In genomic region chr15:58749532-58750337, GRCh38 we compare ENCODE assay signal across 8 cellular contexts. TPM values are rescaled to one million over a fixed set of nuclear protein-coding genes. Genes with fewer than 3 reads are reported as not detected.
DNase-seq lines count a peak whose midpoint lies in the region; ATAC-seq and TF ChIP-seq lines count a peak whose summit lies in the region.

ADAM10 (minus strand) TSS chr15:58749707; CDS start chr15:58749534, 173 bp downstream.

- H3K27ac ChIP-seq in dorsolateral prefrontal cortex = peak within 1 kb of the TSS; percentile 90 to 100 (median 97)

- TF ChIP-seq CTCF in CD14-positive monocyte (IDR thresholded peaks at IDR 0.05) (no peak), dorsolateral prefrontal cortex (IDR thresholded peaks at IDR 0.05 in 54 of 56, conservative IDR thresholded peaks at IDR 0.05 in 2 of 56; ENCODE audit: low read depth in 1 of 56, partially characterized antibody in 56 of 56) (peak in 19 of 56 donors; percentile 1 to 54 (median 24)), lower leg skin (IDR thresholded peaks at IDR 0.05) (no peak)

- peak within 1 kb of the TSS; percentile 97 to 98 for H3K4me3 Mint-ChIP-seq in CD14-positive monocyte
- H3K4me3 Mint-ChIP-seq in activated CD4-positive, alpha-beta memory T cell treated with anti-CD3 and anti-CD28 coated beads for 36 hours = peak within 1 kb of the TSS; percentile 92

- H3K27ac Mint-ChIP-seq in CD14-positive monocyte = peak within 1 kb of the TSS; percentile 95 to 98 (median 98)
- peak within 1 kb of the TSS; percentile 91 for H3K27ac Mint-ChIP-seq in activated CD4-positive, alpha-beta memory T cell treated with anti-CD3 and anti-CD28 coated beads for 36 hours

- DNase-seq in CD14-positive monocyte (ENCODE audit: low spot score) (peak; percentile 99), NCI-H82 treated with DMSO at 0.1 percent for 48 hours (lab: John Stamatoyannopoulos, UW; ENCODE audit: unreplicated experiment) (peak; percentile 94), dorsolateral prefrontal cortex (peak; percentile 96 to 100 (median 99)), lower leg skin (ENCODE audit: low spot score in 2 of 2) (peak; percentile 98 to 100)
- DNase-seq in activated CD4-positive, alpha-beta memory T cell treated with anti-CD3 and anti-CD28 coated beads for 36 hours = peak; percentile 99
- peak; percentile 97 to 98 for DNase-seq in stimulated activated CD4-positive, alpha-beta T cell treated with anti-CD3 and anti-CD28 coated beads, Interleukin-4, amount 100 ng/mL, for 48 hours (ENCODE audit: low read depth in 2 of 2)

- CTCF ChIA-PET in activated CD4-positive, alpha-beta memory T cell treated with anti-CD3 and anti-CD28 coated beads for 36 hours (lab: Charles Lee) = interaction anchor here (0.6 to 4.3 kb wide), 8 partner anchors 11 to 522 kb away, joined by 3 to 32 read pairs (median 3); partner anchors contain the start of gene MINDY2

- WGBS in lower leg skin, 2 donors = 1% methylated on average over 52 to 61 of the region's 62 CpGs

- H3K9me3 Mint-ChIP-seq in CD14-positive monocyte = peaks cover 0 to 5% (median 0%) of the 10 kb centered on the region in 7 donors
- no peaks in the 10 kb centered on the region for H3K9me3 Mint-ChIP-seq in activated CD4-positive, alpha-beta memory T cell treated with anti-CD3 and anti-CD28 coated beads for 36 hours

- peaks cover 34% of the 10 kb centered on the region for H3K4me1 Mint-ChIP-seq in CD14-positive monocyte
- H3K4me1 Mint-ChIP-seq in activated CD4-positive, alpha-beta memory T cell treated with anti-CD3 and anti-CD28 coated beads for 36 hours (ENCODE audit: low read depth) = peaks cover 29% of the 10 kb centered on the region

- ATAC-seq in GM19397 (IDR thresholded peaks at IDR 0.05; ENCODE audit: unreplicated experiment) = peak; percentile 89
- ATAC-seq in HG03571 (IDR thresholded peaks at IDR 0.05; ENCODE audit: unreplicated experiment) = peak; percentile 78

- POLR2A ChIA-PET in activated CD4-positive, alpha-beta memory T cell treated with anti-CD3 and anti-CD28 coated beads for 36 hours (lab: Charles Lee) = interaction anchor here (0.6 to 4.2 kb wide), 5 partner anchors 19 to 122 kb away, joined by 3 to 52 read pairs (median 4); partner anchors contain the start of gene MINDY2

- TF ChIP-seq POLR2A in lower leg skin (IDR thresholded peaks at IDR 0.05) = peak in 1 of 2 donors; percentile 33

- H3K36me3 Mint-ChIP-seq in CD14-positive monocyte = peaks cover 7% of the 10 kb centered on the region in 2 donors
- H3K36me3 Mint-ChIP-seq in activated CD4-positive, alpha-beta memory T cell treated with anti-CD3 and anti-CD28 coated beads for 36 hours = peaks cover 5% of the 10 kb centered on the region

- no peaks in the 10 kb centered on the region for H3K27me3 ChIP-seq in dorsolateral prefrontal cortex

- intact Hi-C loops in CD14-positive monocyte (cut with micrococcal nuclease) (loop anchor here (10.0 kb wide), 3 partner anchors 65 to 225 kb away; partner anchors contain the start of gene SLTM (in 1 of the 2)), dorsolateral prefrontal cortex (cut with DNase I) (loop anchor here (1.0 to 5.0 kb wide), 7 partner anchors 22 to 522 kb away; partner anchors contain the start of gene MINDY2 (in 2 of the 2)), lower leg skin (cut with DNase I; ENCODE audit: low total_unique reads) (no loop called here)
- intact Hi-C loops in activated CD4-positive, alpha-beta memory T cell treated with anti-CD3 and anti-CD28 coated beads for 36 hours (cut with micrococcal nuclease) = loop anchor here (1.0 to 10.0 kb wide), 4 partner anchors 22 to 415 kb away; partner anchors contain the start of gene MINDY2

- peaks cover 0 to 3% (median 0%) of the 10 kb centered on the region in 3 donors for H3K27me3 Mint-ChIP-seq in CD14-positive monocyte (ENCODE audit: low read depth in 3 of 3)
- H3K27me3 Mint-ChIP-seq in activated CD4-positive, alpha-beta memory T cell treated with anti-CD3 and anti-CD28 coated beads for 36 hours = no peaks in the 10 kb centered on the region

- H3K4me3 ChIP-seq in dorsolateral prefrontal cortex = peak within 1 kb of the TSS; percentile 67 to 98 (median 88)
- H3K4me3 ChIP-seq in lower leg skin (ENCODE audit: low read depth, poor library complexity, severe bottlenecking) = peak within 1 kb of the TSS; percentile 92

RNA-seq across cellular contexts. Expression of gene ADAM10, which starts in this region (rescaled TPM):
- polyA plus RNA-seq in CD14-positive monocyte = 100 to 1,000 TPM; 149 to 269 TPM
- 10 to 100 TPM; 80.1 to 82.3 TPM for total RNA-seq in activated CD4-positive, alpha-beta memory T cell treated with anti-CD3 and anti-CD28 coated beads for 36 hours
- total RNA-seq in dorsolateral prefrontal cortex (100 to 1,000 TPM in 100 of 120 experiments, 10 to 100 TPM in 20; 85.4 to 177 (median 116) TPM), lower leg skin (10 to 100 TPM; 40.4 to 45.1 (median 44.5) TPM)

Comparison
In these comparisons a context has a peak if more than half of its experiments do, and no peak if none do; other contexts are left out.
1. Peak in every context shown above with its lines: DNase-seq, ATAC-seq, H3K4me3 ChIP-seq and H3K27ac ChIP-seq.